In genomic region chr2:86704482-86704971, GRCh38 we compare ENCODE assay signal across 10 cellular contexts. TPM values are rescaled to one million over a fixed set of nuclear protein-coding genes. Genes with fewer than 3 reads are reported as not detected.
A peak's percentile ranks its signal among the peaks of the same experiment; 100 is the strongest.
DNase-seq lines count a peak whose midpoint lies in the region; ATAC-seq and TF ChIP-seq lines count a peak whose summit lies in the region.
"Had no signal": no experiment of that assay in that cellular context is flagged by ENCODE, and none has a peak within 500 bp of the region (broad histone marks: within the 10 kb centered on the region; RNA-seq: fewer than 3 reads in every experiment).

No MANE protein-coding gene starts in this region.

- ATAC-seq in IMR-90 (ENCODE audit: low read depth): peak; percentile 89
- ATAC-seq in GM18909 (IDR thresholded peaks at IDR 0.05; ENCODE audit: poor library complexity, unreplicated experiment): no peak
- ATAC-seq in GM19467 (IDR thresholded peaks at IDR 0.05; ENCODE audit: unreplicated experiment): no peak

- H2BK20ac ChIP-seq in IMR-90 (ENCODE audit: low read depth, low read length): no peak overlapping the region

- H2AFZ ChIP-seq in IMR-90 (replicated peaks; ENCODE audit: low read length, poor library complexity): peak overlapping the region; percentile 58
- no peak overlapping the region for H2AFZ ChIP-seq in mesenchymal stem cell (ENCODE audit: low read depth, low read length)

- POLR2A ChIA-PET in AG04449 (lab: Yijun Ruan, JAX): no interaction called here
- POLR2A ChIA-PET in IMR-90 (lab: Charles Lee; ENCODE audit: unreplicated experiment): no interaction called here

- no peaks in the 10 kb centered on the region for H4K20me1 ChIP-seq in IMR-90 (ENCODE audit: insufficient read depth, low read length)

- no peak for TF ChIP-seq POLR2A in IMR-90 (IDR thresholded peaks at IDR 0.05; ENCODE audit: low read depth, low read length)

- CTCF ChIA-PET in AG04449 (lab: Yijun Ruan, JAX): interaction anchor here (1.0 kb wide), 1 partner anchor 337 kb away, joined by 3 read pairs; no protein-coding TSS in a partner anchor
- CTCF ChIA-PET in IMR-90 (lab: Yijun Ruan, JAX): interaction anchor here (1.0 kb wide), 1 partner anchor 14 kb away, joined by 3 read pairs; no protein-coding TSS in a partner anchor

- H3K27ac ChIP-seq in IMR-90 (ENCODE audit: insufficient read depth, low read length) (no peak overlapping the region), mesenchymal stem cell (ENCODE audit: low read length, poor library complexity, severe bottlenecking) (peak overlapping the region; percentile 20)

- H3K79me1 ChIP-seq in IMR-90 (ENCODE audit: low read depth in 1 of 2, low read length in 2 of 2): no peaks in the 10 kb centered on the region
- H3K79me1 ChIP-seq in mesenchymal stem cell (replicated peaks; ENCODE audit: low read length, poor library complexity, severe bottlenecking): no peaks in the 10 kb centered on the region

- peak overlapping the region; percentile 34 for H3K4me2 ChIP-seq in IMR-90 (ENCODE audit: low read depth, low read length)
- H3K4me2 ChIP-seq in mesenchymal stem cell (ENCODE audit: low read length, poor library complexity, severe bottlenecking): no peak overlapping the region

- H3K23ac ChIP-seq in IMR-90 (ENCODE audit: low read depth, low read length) (no peak overlapping the region), mesenchymal stem cell (ENCODE audit: low read length in 2 of 2) (no peak overlapping the region)

- H2AK5ac ChIP-seq in IMR-90 (ENCODE audit: low read depth, low read length) (no peak overlapping the region), mesenchymal stem cell (ENCODE audit: low read length, severe bottlenecking) (no peak overlapping the region)

- TF ChIP-seq RAD21 in IMR-90 (IDR thresholded peaks at IDR 0.05; ENCODE audit: low read length): no peak

- no peak overlapping the region for H2BK12ac ChIP-seq in mesenchymal stem cell (ENCODE audit: low read length in 2 of 2)

- no peaks in the 10 kb centered on the region; the same call in 1 of the 2 replicates for H3K27me3 ChIP-seq in IMR-90 (ENCODE audit: control insufficient read depth, insufficient read depth, low read length)
- no peaks in the 10 kb centered on the region for H3K27me3 ChIP-seq in mesenchymal stem cell (ENCODE audit: control insufficient read depth in 1 of 2, insufficient read depth in 1 of 2, low read length in 2 of 2)

- in situ Hi-C loops in IMR-90 (cut with MboI; ENCODE audit: low sequenced_read_pairs): no loop called here

- no peak overlapping the region for H3K14ac ChIP-seq in IMR-90 (replicated peaks; ENCODE audit: low read depth, low read length)
- H3K14ac ChIP-seq in mesenchymal stem cell (ENCODE audit: low read length in 2 of 2): no peak overlapping the region

- H3K36me3 ChIP-seq in IMR-90 (ENCODE audit: control insufficient read depth, insufficient read depth, low read length) (no peaks in the 10 kb centered on the region), mesenchymal stem cell (ENCODE audit: control insufficient read depth in 1 of 2, insufficient read depth in 2 of 2, low read depth in 1 of 2, low read length in 2 of 2) (no peaks in the 10 kb centered on the region)

- dilution Hi-C loops in IMR-90 (cut with HindIII; ENCODE audit: low sequenced_read_pairs, unreplicated experiment): no loop called here

- no TSS peak for BruUV-seq in IMR-90 (replicated peaks; lab: Mats Ljungman, UMichigan)

- H3K9me3 ChIP-seq in IMR-90 (ENCODE audit: control insufficient read depth, insufficient read depth, low read length) (no peaks in the 10 kb centered on the region), mesenchymal stem cell (ENCODE audit: control insufficient read depth, low read length) (no peaks in the 10 kb centered on the region)

- intact Hi-C loops in IMR-90 (cut with micrococcal nuclease): no loop called here

- H2BK15ac ChIP-seq in IMR-90 (ENCODE audit: low read depth, low read length) (no peak overlapping the region), mesenchymal stem cell (ENCODE audit: low read depth, poor library complexity, severe bottlenecking) (no peak overlapping the region)

- H3K9ac ChIP-seq in IMR-90 (ENCODE audit: low read depth, low read length) (no peak overlapping the region), mesenchymal stem cell (ENCODE audit: low read length) (peak overlapping the region; percentile 70)

- no peak overlapping the region for H2AK9ac ChIP-seq in IMR-90 (replicated peaks; ENCODE audit: low read depth, low read length, poor library complexity)

- DNase-seq in AG04449 (ENCODE audit: low read depth, low spot score) (peak; percentile 45), IMR-90 (peak; percentile 78), dedifferentiated amniotic fluid mesenchymal stem cell (ENCODE audit: extremely low spot score) (peak; percentile 54), mesenchymal stem cell (peak; percentile 48), NCI-H526 (lab: John Stamatoyannopoulos, UW) (no peak), germinal center (ENCODE audit: low spot score) (no peak)
- DNase-seq: DND-41; stimulated activated CD4-positive, alpha-beta T cell treated with anti-CD3 and anti-CD28 coated beads, Interleukin-2, amount 100 ng/mL, for 48 hours had no signal

- H4K8ac ChIP-seq in IMR-90 (ENCODE audit: low read depth in 2 of 2, low read length in 2 of 2) (no peak overlapping the region), mesenchymal stem cell (ENCODE audit: low read length) (no peak overlapping the region)

- H3K56ac ChIP-seq in IMR-90 (ENCODE audit: extremely low read depth, insufficient read depth, low read length): no peak overlapping the region

- TF ChIP-seq CTCF in AG04449 (IDR thresholded peaks at IDR 0.05; ENCODE audit: insufficient read depth, low read length, missing control alignments): no peak
- no peak for TF ChIP-seq CTCF in IMR-90 (conservative IDR thresholded peaks at IDR 0.05; ENCODE audit: low read depth, low read length)

- H4K5ac ChIP-seq in IMR-90 (ENCODE audit: low read depth, low read length): no peak overlapping the region

- H3K4me1 ChIP-seq in IMR-90 (ENCODE audit: control insufficient read depth, insufficient read depth, low read length) (peaks cover 6% of the 10 kb centered on the region), mesenchymal stem cell (ENCODE audit: control insufficient read depth, insufficient read depth, low read depth, low read length) (peaks cover 7% of the 10 kb centered on the region)

- H3K4ac ChIP-seq in IMR-90 (ENCODE audit: low read depth, low read length) (0 out of 2 replicates have a peak overlapping the region, but pooled peaks have one; percentile 7), mesenchymal stem cell (ENCODE audit: low read depth in 1 of 2, low read length in 2 of 2) (no peak overlapping the region)

- H3K18ac ChIP-seq in IMR-90 (ENCODE audit: low read depth, low read length) (no peak overlapping the region), mesenchymal stem cell (ENCODE audit: low read depth in 1 of 2, low read length in 2 of 2) (no peak overlapping the region)

- H4K91ac ChIP-seq in IMR-90 (ENCODE audit: insufficient read depth, low read depth, low read length) (no peak overlapping the region), mesenchymal stem cell (ENCODE audit: low read length) (no peak overlapping the region)

- peaks cover 3% of the 10 kb centered on the region for H3K9me1 ChIP-seq in IMR-90 (ENCODE audit: insufficient read depth, low read length)

- H2BK120ac ChIP-seq in IMR-90 (ENCODE audit: low read depth, low read length): no peak overlapping the region
- no peak overlapping the region for H2BK120ac ChIP-seq in mesenchymal stem cell (ENCODE audit: low read depth, low read length)

- H2BK5ac ChIP-seq in IMR-90 (ENCODE audit: low read depth, low read length, poor library complexity, severe bottlenecking): no peak overlapping the region
- H2BK5ac ChIP-seq in mesenchymal stem cell (ENCODE audit: low read depth, low read length, poor library complexity, severe bottlenecking): no peak overlapping the region

- H3K4me3 ChIP-seq in AG04449 (ENCODE audit: low read depth, low read length): peak overlapping the region; percentile 8
- no peak overlapping the region for H3K4me3 ChIP-seq in IMR-90 (ENCODE audit: insufficient read depth, low read depth, low read length)
- peak overlapping the region in 1 of 2 experiments; percentile 50 for H3K4me3 ChIP-seq in mesenchymal stem cell (ENCODE audit: insufficient read depth in 1 of 2, low read depth in 1 of 2, low read length in 2 of 2)

- no CpG with 5 or more reads among the region's 4 CpGs for WGBS in IMR-90 (ENCODE audit: extremely low coverage in 2 of 2, insufficient read length in 1 of 2), 2 experiments
- 44% methylated on average over 4 of the region's 4 CpGs for WGBS in mesenchymal stem cell

TF ChIP-seq in IMR-90, 13 proteins besides CTCF, POLR2A, EP300 and RAD21:
- TF ChIP-seq, protein P1, sequence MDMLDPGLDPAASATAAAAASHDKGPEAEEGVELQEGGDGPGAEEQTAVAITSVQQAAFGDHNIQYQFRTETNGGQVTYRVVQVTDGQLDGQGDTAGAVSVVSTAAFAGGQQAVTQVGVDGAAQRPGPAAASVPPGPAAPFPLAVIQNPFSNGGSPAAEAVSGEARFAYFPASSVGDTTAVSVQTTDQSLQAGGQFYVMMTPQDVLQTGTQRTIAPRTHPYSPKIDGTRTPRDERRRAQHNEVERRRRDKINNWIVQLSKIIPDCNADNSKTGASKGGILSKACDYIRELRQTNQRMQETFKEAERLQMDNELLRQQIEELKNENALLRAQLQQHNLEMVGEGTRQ (IDR thresholded peaks at IDR 0.05; ENCODE audit: low read depth, low read length): no peak
- TF ChIP-seq FOS (IDR thresholded peaks at IDR 0.05; ENCODE audit: low read depth, low read length): peak; percentile 63

RNA-seq across cellular contexts. Expression of gene RMND5A, which starts 15.6 kb away (rescaled TPM):
- 16.0 and 17.8 TPM in 2 replicates for total RNA-seq in IMR-90 (2012; rRNA removed)
- 5.1 and 5.8 TPM in 2 replicates for polyA plus RNA-seq in IMR-90 (2012; rRNA removed)
- 1.4 and 2.4 TPM in 2 replicates for polyA plus RNA-seq in IMR-90 (2012; cell fraction: cytosol; rRNA removed)
- 0.87 and 3.2 TPM in 2 replicates for polyA plus RNA-seq in IMR-90 (2012; cell fraction: nucleus; rRNA removed; ENCODE audit: low replicate concordance)
- polyA plus RNA-seq in mesenchymal stem cell (2013, experiment 1 of 2): 9.3 TPM
- polyA plus RNA-seq in mesenchymal stem cell (2013, experiment 2 of 2): 9.9 TPM

Comparison
In these comparisons a context has a peak if more than half of its experiments do, and no peak if none do; other contexts are left out.
1. DNase-seq: peak in AG04449 (single experiment), IMR-90 (single experiment), dedifferentiated amniotic fluid mesenchymal stem cell (single experiment) and mesenchymal stem cell (single experiment); none in NCI-H526 (0 of 2) and germinal center (single experiment).